9 cellular contexts compared by ENCODE assay signal in the genomic region with DNA sequence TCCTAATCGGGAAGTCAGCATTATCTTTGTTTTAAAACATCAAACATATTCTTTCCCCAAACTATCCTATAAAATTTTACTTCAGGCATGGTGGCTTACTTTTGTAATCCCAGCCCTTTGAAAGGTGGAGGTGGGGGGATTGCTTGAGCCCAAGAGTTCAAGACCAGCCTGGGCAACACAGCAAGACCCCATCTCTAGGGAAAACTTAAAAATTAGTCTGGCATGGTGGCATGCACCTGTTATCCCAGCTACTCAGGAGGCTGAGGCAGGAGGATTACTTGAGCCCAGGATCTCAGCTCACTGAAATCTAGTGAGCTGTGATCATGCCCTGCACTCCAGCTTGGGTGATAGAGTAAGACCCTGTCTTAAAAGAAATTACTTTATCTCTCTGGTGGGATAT.
"Had no signal": no experiment of that assay in that cellular context is flagged by ENCODE, and none has a peak within 500 bp of the region (broad histone marks: within the 10 kb centered on the region; RNA-seq: fewer than 3 reads in every experiment).

No MANE protein-coding gene starts in this region.

- ATAC-seq: HCT116 had no signal

- DNase-seq: GM23248, GOT3, H7, HFFc6, KBM-7 had no signal

- H3K27me3 Mint-ChIP-seq: IgD-negative memory B cell had no signal

- H3K27ac ChIP-seq: GM23248, HL-60 had no signal

- H3K9ac ChIP-seq: GM23248 had no signal

- H3K4me3 ChIP-seq: GM23248, HAP-1 had no signal

- H3K36me3 Mint-ChIP-seq: IgD-negative memory B cell had no signal

- H2AFZ ChIP-seq: GM23248 had no signal

- H3K4me3 Mint-ChIP-seq: HFFc6, IgD-negative memory B cell had no signal

- H3K9me3 Mint-ChIP-seq: HFFc6, IgD-negative memory B cell had no signal

- H3K9me3 ChIP-seq: HAP-1 had no signal

- H3K27ac Mint-ChIP-seq: HFFc6 had no signal
